In the genomic region with DNA sequence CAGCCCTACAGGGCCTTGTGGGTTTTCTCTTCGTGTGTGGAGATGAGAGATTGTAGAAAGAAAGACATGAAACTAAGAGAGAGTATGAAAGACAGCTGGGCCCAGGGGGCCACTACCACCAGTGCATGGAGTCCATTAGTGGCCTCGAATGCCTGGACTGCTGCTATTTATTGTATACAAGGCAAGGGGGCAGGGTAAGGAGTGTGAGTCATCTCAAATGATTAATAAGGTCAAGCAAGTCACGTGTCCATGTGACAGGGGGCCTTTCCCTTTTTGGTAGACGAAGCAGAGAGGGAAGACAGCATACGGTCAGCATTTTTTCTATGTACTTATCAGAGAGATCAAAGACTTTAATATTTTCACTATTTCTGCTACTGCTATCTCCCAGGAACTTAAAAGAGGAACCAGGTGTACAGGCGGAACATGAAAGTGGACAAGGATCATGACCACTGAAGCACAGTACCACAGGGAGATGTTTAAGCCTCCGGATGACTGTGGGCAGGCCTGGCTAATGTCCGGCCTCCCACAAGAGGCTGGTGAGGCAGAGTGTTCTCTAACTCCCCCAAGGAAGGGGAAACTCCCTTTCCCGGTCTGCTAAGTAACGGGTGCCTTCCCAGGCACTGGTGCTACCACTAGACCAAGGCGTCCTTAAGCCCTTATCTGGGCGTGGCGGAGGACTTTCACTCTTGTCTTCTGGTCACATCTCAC, we compare ENCODE assay signal across 12 cellular contexts. TPM values are rescaled to one million over a fixed set of nuclear protein-coding genes. Genes with fewer than 3 reads are reported as not detected.
DNase-seq lines count a peak whose midpoint lies in the region; TF ChIP-seq lines count a peak whose summit lies in the region.
"Had no signal": no experiment of that assay in that cellular context is flagged by ENCODE, and none has a peak within 500 bp of the region (broad histone marks: within the 10 kb centered on the region; RNA-seq: fewer than 3 reads in every experiment).

No MANE protein-coding gene starts in this region.

- POLR2A ChIA-PET in HEK293T (lab: Yijun Ruan, JAX) = interaction anchor here (1.1 kb wide), 1 partner anchor 42 kb away, joined by 3 read pairs; no protein-coding TSS in a partner anchor

- H3K27me3 ChIP-seq in suprapubic skin (no peaks in the 10 kb centered on the region), H7 (ENCODE audit: control insufficient read depth, insufficient read depth, low read length) (no peaks in the 10 kb centered on the region)

- H3K9me3 ChIP-seq in suprapubic skin = no peaks in the 10 kb centered on the region

- TF ChIP-seq EP300 in suprapubic skin (IDR thresholded peaks at IDR 0.05) = no peak

- TF ChIP-seq CTCF in suprapubic skin (IDR thresholded peaks at IDR 0.05) = no peak

- H3K27ac ChIP-seq in suprapubic skin = peak overlapping the region; percentile 54

- 55% methylated on average over 13 of the region's 13 CpGs for WGBS in suprapubic skin

- no peaks in the 10 kb centered on the region for H3K36me3 ChIP-seq in suprapubic skin
- H3K36me3 ChIP-seq in H7 (replicated peaks; ENCODE audit: control insufficient read depth, insufficient read depth, low read length) = no peaks in the 10 kb centered on the region

- no peak for TF ChIP-seq POLR2A in suprapubic skin (IDR thresholded peaks at IDR 0.05)

- CTCF ChIA-PET in HEK293T (lab: Yijun Ruan, JAX) = interaction anchor here (0.6 kb wide), 2 partner anchors 13 kb away, joined by 3 to 5 read pairs; no protein-coding TSS in a partner anchor

- peaks cover 23% of the 10 kb centered on the region for H3K4me1 ChIP-seq in suprapubic skin

- H3K4me3 ChIP-seq in suprapubic skin (no peak overlapping the region), H7 (ENCODE audit: insufficient read depth, low read depth, low read length) (no peak overlapping the region)

- DNase-seq in HEK293T (ENCODE audit: extremely low spot score) (no peak), UCSD-AML1 (lab: John Stamatoyannopoulos, UW; ENCODE audit: unreplicated experiment) (peak; percentile 64), kidney glomerular epithelial cell (lab: John Stamatoyannopoulos, UW) (peak; percentile 79), suprapubic skin (ENCODE audit: low spot score in 2 of 2) (no peak), ecto neural progenitor cell (ENCODE audit: low spot score) (no peak), cortex of kidney (lab: John Stamatoyannopoulos, UW) (no peak), NCI-H146 (lab: John Stamatoyannopoulos, UW) (no peak), H7 (no peak)
- DNase-seq: endodermal cell; NCI-H526 treated with DMSO at 0.1 percent for 48 hours; stimulated activated CD8-positive, alpha-beta memory T cell treated with anti-CD3 and anti-CD28 coated beads, Interleukin-4, amount 100 ng/mL, for 48 hours had no signal

TF ChIP-seq in HEK293T, 16 proteins besides CTCF, POLR2A, EP300 and RAD21:
- TF ChIP-seq, protein P1, sequence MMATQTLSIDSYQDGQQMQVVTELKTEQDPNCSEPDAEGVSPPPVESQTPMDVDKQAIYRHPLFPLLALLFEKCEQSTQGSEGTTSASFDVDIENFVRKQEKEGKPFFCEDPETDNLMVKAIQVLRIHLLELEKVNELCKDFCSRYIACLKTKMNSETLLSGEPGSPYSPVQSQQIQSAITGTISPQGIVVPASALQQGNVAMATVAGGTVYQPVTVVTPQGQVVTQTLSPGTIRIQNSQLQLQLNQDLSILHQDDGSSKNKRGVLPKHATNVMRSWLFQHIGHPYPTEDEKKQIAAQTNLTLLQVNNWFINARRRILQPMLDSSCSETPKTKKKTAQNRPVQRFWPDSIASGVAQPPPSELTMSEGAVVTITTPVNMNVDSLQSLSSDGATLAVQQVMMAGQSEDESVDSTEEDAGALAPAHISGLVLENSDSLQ (IDR thresholded peaks at IDR 0.05) = peak; percentile 76
- TF ChIP-seq TARDBP (IDR thresholded peaks at IDR 0.05) = no peak
- TF ChIP-seq FOXM1 (IDR thresholded peaks at IDR 0.05; ENCODE audit: borderline replicate concordance) = no peak
- TF ChIP-seq CTBP1 (IDR thresholded peaks at IDR 0.05; ENCODE audit: borderline replicate concordance) = no peak
- TF ChIP-seq L3MBTL2 (conservative IDR thresholded peaks at IDR 0.05) = peak; percentile 57
- no peak for TF ChIP-seq ELF4 (IDR thresholded peaks at IDR 0.05)

RNA-seq across cellular contexts. Expression of a gene that starts 25.5 kb away (rescaled TPM):
- total RNA-seq in suprapubic skin = not detected
- total RNA-seq in H7 (2014; rRNA removed; shearing (Covaris generic)) = 0.35 TPM in 1 of 2 replicates, not detected in the other
- total RNA-seq: endodermal cell, neural crest cell had no signal

RNA-seq across cellular contexts. Expression of a gene that starts 28.4 kb away (rescaled TPM):
- 1 to 10 TPM; 1.2 to 3.9 (median 2.6) TPM for total RNA-seq in suprapubic skin
- total RNA-seq in H7 (2014; rRNA removed; shearing (Covaris generic)) = 6.1 and 8.2 TPM in 2 replicates

RNA-seq across cellular contexts. Expression of a gene that starts 30.0 kb away (rescaled TPM):
- total RNA-seq in suprapubic skin = 10 to 100 TPM; 33.5 to 50.6 (median 38.1) TPM
- total RNA-seq in H7 (2014; rRNA removed; shearing (Covaris generic)) = 31.5 and 40.0 TPM in 2 replicates

RNA-seq across cellular contexts. Expression of a gene that starts 34.1 kb away (rescaled TPM):
- total RNA-seq in suprapubic skin = under 1 TPM in 2 of 4 donors, not detected in 2; 0.40 to 0.45 TPM
- 0.18 and 0.24 TPM in 2 replicates for total RNA-seq in H7 (2014; rRNA removed; shearing (Covaris generic))

RNA-seq across cellular contexts. Expression of a gene that starts 40.4 kb away (rescaled TPM):
- total RNA-seq in suprapubic skin = 10 to 100 TPM in 1 of 4 donors, 1 to 10 TPM in 3; 5.1 to 16.1 (median 6.5) TPM
- total RNA-seq in H7 (2014; rRNA removed; shearing (Covaris generic)) = 4.5 and 4.6 TPM in 2 replicates

Comparison
In these comparisons a context has a peak if more than half of its experiments do, and no peak if none do; other contexts are left out.
1. DNase-seq: peak in UCSD-AML1 (single experiment) and kidney glomerular epithelial cell (single experiment); none in HEK293T (single experiment), suprapubic skin (0 of 2), ecto neural progenitor cell (single experiment), cortex of kidney (single experiment), NCI-H146 (single experiment) and H7 (single experiment).